Comparison of ENCODE assay signal across 10 cellular contexts in genomic region chr15:45393851-45394250, GRCh38. TPM values are rescaled to one million over a fixed set of nuclear protein-coding genes. Genes with fewer than 3 reads are reported as not detected.
DNase-seq lines count a peak whose midpoint lies in the region; ATAC-seq and TF ChIP-seq lines count a peak whose summit lies in the region.
"Had no signal": no experiment of that assay in that cellular context is flagged by ENCODE, and none has a peak within 500 bp of the region (broad histone marks: within the 10 kb centered on the region; RNA-seq: fewer than 3 reads in every experiment).

No MANE protein-coding gene starts in this region.

- in situ Hi-C loops in Panc1 (cut with HindIII; ENCODE audit: low pct_unique_long_range_greater_than_20kb, low sequenced_read_pairs), result no loop called here

- H3K4me3 ChIP-seq in cardiac muscle cell (no peak overlapping the region), right atrium auricular region (no peak overlapping the region), Panc1 (ENCODE audit: low read depth in 2 of 2, low read length in 2 of 2) (no peak overlapping the region), fibroblast of pulmonary artery (replicated peaks; ENCODE audit: low read depth, low read length) (no peak overlapping the region)

- H3K9me3 ChIP-seq in cardiac muscle cell (ENCODE audit: low read depth) (no peaks in the 10 kb centered on the region), right atrium auricular region (no peaks in the 10 kb centered on the region), Panc1 (ENCODE audit: control insufficient read depth, insufficient read depth, low read depth, low read length) (no peaks in the 10 kb centered on the region)

- H3K27ac ChIP-seq in cardiac muscle cell, result no peak overlapping the region
- no peak overlapping the region for H3K27ac ChIP-seq in right atrium auricular region
- no peak overlapping the region for H3K27ac ChIP-seq in Panc1 (ENCODE audit: low read length)
- peak overlapping the region; percentile 58 for H3K27ac ChIP-seq in temporal lobe (ENCODE audit: low read depth, low read length)

- intact Hi-C loops in Panc1 (cut with micrococcal nuclease; ENCODE audit: unreplicated experiment), result no loop called here

- POLR2A ChIA-PET in Panc1 (lab: Charles Lee), result no interaction called here

- H3K4me1 ChIP-seq in cardiac muscle cell (ENCODE audit: low read depth) (no peaks in the 10 kb centered on the region), right atrium auricular region (peaks cover 0 to 10% of the 10 kb centered on the region in 2 donors), Panc1 (ENCODE audit: control insufficient read depth, insufficient read depth, low read length) (no peaks in the 10 kb centered on the region)

- no peak for DNase-seq in cardiac muscle cell (ENCODE audit: low read depth in 1 of 2, low spot score in 1 of 2)
- no peak for DNase-seq in right atrium auricular region (ENCODE audit: low spot score)
- no peak for DNase-seq in Panc1 (ENCODE audit: low read depth, low spot score)
- no peak for DNase-seq in fibroblast of pulmonary artery (ENCODE audit: low read depth)
- DNase-seq in NCI-H526 treated with DMSO at 0.1 percent for 48 hours (lab: John Stamatoyannopoulos, UW), result no peak
- DNase-seq in NCI-H2081 treated with DMSO at 0.1 percent for 48 hours (lab: John Stamatoyannopoulos, UW), result no peak
- no peak for DNase-seq in 8988T
- DNase-seq: naive thymus-derived CD4-positive, alpha-beta T cell; RPMI8226 had no signal

- TF ChIP-seq CTCF in cardiac muscle cell (IDR thresholded peaks at IDR 0.05; ENCODE audit: low read depth, low read length), result peak; percentile 21
- peak in 1 of 2 donors; percentile 14 for TF ChIP-seq CTCF in right atrium auricular region (IDR thresholded peaks at IDR 0.05)
- peak; percentile 59 for TF ChIP-seq CTCF in Panc1 (IDR thresholded peaks at IDR 0.05)
- peak; percentile 17 for TF ChIP-seq CTCF in fibroblast of pulmonary artery (IDR thresholded peaks at IDR 0.05; ENCODE audit: low read length, missing control alignments)

- CTCF ChIA-PET in Panc1 (lab: Charles Lee), result no interaction called here

- no TSS peak for BruUV-seq in Panc1 (replicated peaks; lab: Mats Ljungman, UMichigan)

- peak; percentile 82 for ATAC-seq in Panc1
- ATAC-seq: naive thymus-derived CD4-positive, alpha-beta T cell had no signal

- no peaks in the 10 kb centered on the region for H3K36me3 ChIP-seq in cardiac muscle cell
- no peaks in the 10 kb centered on the region for H3K36me3 ChIP-seq in right atrium auricular region
- no peaks in the 10 kb centered on the region for H3K36me3 ChIP-seq in Panc1 (ENCODE audit: control insufficient read depth, insufficient read depth, low read length)

- H3K27me3 ChIP-seq in cardiac muscle cell (peaks cover 45% of the 10 kb centered on the region), right atrium auricular region (no peaks in the 10 kb centered on the region), Panc1 (ENCODE audit: control insufficient read depth, insufficient read depth, low read length) (peaks cover 35% of the 10 kb centered on the region)

RNA-seq across cellular contexts. Expression of gene GATM, which starts 15.5 kb away (rescaled TPM):
- 50.0 and 76.5 TPM in 2 replicates for total RNA-seq in cardiac muscle cell
- polyA plus RNA-seq in cardiac muscle cell, result 25.6 and 39.7 TPM in 2 replicates
- total RNA-seq in right atrium auricular region, result 10 to 100 TPM; 36.0 to 38.2 TPM
- total RNA-seq in Panc1 (2021; ENCODE audit: unreplicated experiment), result 7.6 TPM
- 4.4 TPM for polyA plus RNA-seq in Panc1 (2012; ENCODE audit: insufficient read length)
- total RNA-seq in temporal lobe, result 120 TPM
